ENCODE assay signal across 10 cellular contexts in the genomic region with DNA sequence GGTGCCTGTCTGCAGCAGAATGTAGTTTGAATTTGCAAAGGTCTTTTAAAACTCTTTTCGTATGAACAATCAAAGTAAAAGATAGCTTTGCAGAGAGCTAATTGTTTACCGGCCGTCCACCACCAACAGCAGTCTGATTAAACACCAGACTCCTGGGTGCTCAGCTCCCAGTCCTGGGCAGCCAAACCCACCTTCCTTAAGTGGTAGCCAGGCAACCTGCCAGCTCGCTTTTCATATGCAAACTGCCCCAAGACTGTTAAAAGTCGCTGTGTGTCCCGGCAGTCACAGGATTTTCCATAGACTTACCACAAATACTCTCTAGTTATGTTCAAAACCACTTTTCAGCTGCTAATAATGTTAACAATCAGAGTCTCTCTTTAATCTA. TPM values are rescaled to one million over a fixed set of nuclear protein-coding genes. Genes with fewer than 3 reads are reported as not detected.
DNase-seq lines count a peak whose midpoint lies in the region; ATAC-seq and TF ChIP-seq lines count a peak whose summit lies in the region.
"Had no signal": no experiment of that assay in that cellular context is flagged by ENCODE, and none has a peak within 500 bp of the region (broad histone marks: within the 10 kb centered on the region; RNA-seq: fewer than 3 reads in every experiment).

No MANE protein-coding gene starts in this region.

- DNase-seq in AG10803 (ENCODE audit: low read depth) (peak; percentile 34), NCI-H1436 treated with DMSO at 0.1 percent for 48 hours (lab: John Stamatoyannopoulos, UW) (peak; percentile 2), fibroblast of mammary gland (ENCODE audit: low read depth) (no peak), SW480 (ENCODE audit: low spot score) (no peak), GOT3 (lab: John Stamatoyannopoulos, UW) (no peak), left colon (no peak)
- DNase-seq: activated T-cell treated with anti-CD3 and anti-CD28 coated beads, Interleukin-2, amount 50 U/mL, for 1 hour; immature natural killer cell had no signal

- ATAC-seq in HG02970 (IDR thresholded peaks at IDR 0.05; ENCODE audit: low FRiP score, unreplicated experiment) (no peak), left colon (no peak)

- peaks cover 3% of the 10 kb centered on the region for H3K9me3 ChIP-seq in neuron (ENCODE audit: low read length)

- H3K4me1 ChIP-seq in neuron (ENCODE audit: insufficient read depth, low read length): peaks cover 23% of the 10 kb centered on the region

- no peak for TF ChIP-seq CTCF in AG10803 (conservative IDR thresholded peaks at IDR 0.05; ENCODE audit: low read length)
- TF ChIP-seq CTCF in fibroblast of mammary gland (conservative IDR thresholded peaks at IDR 0.05; ENCODE audit: control insufficient read depth, insufficient read depth, low read depth, low read length): no peak

- no peaks in the 10 kb centered on the region for H3K36me3 ChIP-seq in neuron (ENCODE audit: insufficient read depth, low read length)

- intact Hi-C loops in left colon (cut with DNase I, micrococcal nuclease): no loop called here

- H3K4me3 ChIP-seq in AG10803 (ENCODE audit: low read length): peak overlapping the region; percentile 95
- peak overlapping the region; percentile 97 for H3K4me3 ChIP-seq in fibroblast of mammary gland (ENCODE audit: control insufficient read depth, low read depth, low read length)
- peak overlapping the region; percentile 42 for H3K4me3 ChIP-seq in neuron (ENCODE audit: low read length)

- H3K27me3 ChIP-seq in neuron (ENCODE audit: insufficient read depth, low read length): peaks cover 25% of the 10 kb centered on the region

- peak overlapping the region; percentile 64 for H2AFZ ChIP-seq in neuron (ENCODE audit: low read depth, low read length)

RNA-seq across cellular contexts. Expression of a gene that starts 0.8 kb away (rescaled TPM):
- 10 to 100 TPM in 1 of 2 donors, 1 to 10 TPM in 1; 5.0 to 13.6 TPM for total RNA-seq in left colon

Comparison
In these comparisons a context has a peak if more than half of its experiments do, and no peak if none do; other contexts are left out.
1. DNase-seq: peak in AG10803 (single experiment) and NCI-H1436 treated with DMSO at 0.1 percent for 48 hours (single experiment); none in fibroblast of mammary gland (single experiment), SW480 (single experiment), GOT3 (single experiment) and left colon (0 of 2).
2. H3K4me3 ChIP-seq: peak in every context shown above with its lines; median percentile 97 in fibroblast of mammary gland; 95 in AG10803; 42 in neuron.